22 cellular contexts compared by ENCODE assay signal in genomic region chr20:52118233-52118632, GRCh38.
"Had no signal": no experiment of that assay in that cellular context is flagged by ENCODE, and none has a peak within 500 bp of the region (broad histone marks: within the 10 kb centered on the region; RNA-seq: fewer than 3 reads in every experiment).

No MANE protein-coding gene starts in this region.

- H3K27me3 ChIP-seq: gastrocnemius medialis, heart left ventricle, hepatocyte, left lung, ovary, right lobe of liver, testis, tibial artery had no signal

- H3K27ac Mint-ChIP-seq: natural killer cell; stimulated activated memory B cell treated with anti-CD40 and anti-IgM and Interleukin-4, amounts not matched to agents 10 μg/mL and 1 μg/mL and 100 μg/mL, for 72 hours; type B pancreatic cell had no signal

- DNase-seq: effector memory CD8-positive, alpha-beta T cell; foreskin fibroblast; gastrocnemius medialis; heart left ventricle; kidney; left lung; mesenchymal stem cell; midbrain; natural killer cell; occipital lobe; ovary; right lobe of liver; stimulated activated CD4-positive, alpha-beta T cell treated with anti-CD3 and anti-CD28 coated beads, Interleukin-2, amount 100 ng/mL, for 24 hours; stimulated activated CD4-positive, alpha-beta T cell treated with anti-CD3 and anti-CD28 coated beads, Interleukin-4, amount 100 ng/mL, for 24 hours; stimulated activated naive CD8-positive, alpha-beta T cell treated with anti-CD3 and anti-CD28 coated beads, Interleukin-15, Interleukin-2, amounts not matched to agents 100 U/mL and 50 U/mL, for 24 hours; substantia nigra; testis; tibial artery had no signal

- FAIRE-seq: kidney had no signal

- H3K27ac ChIP-seq: coronary artery, gastrocnemius medialis, heart left ventricle, hepatocyte, left lung, ovary, right lobe of liver, testis, tibial artery had no signal

- ATAC-seq: effector memory CD8-positive, alpha-beta T cell; gastrocnemius medialis; heart left ventricle; left lung; natural killer cell; right lobe of liver; stimulated activated memory B cell treated with anti-CD40 and anti-IgM and Interleukin-4, amounts not matched to agents 10 μg/mL and 1 μg/mL and 100 μg/mL, for 72 hours; stimulated activated naive CD8-positive, alpha-beta T cell treated with anti-CD3 and anti-CD28 coated beads, Interleukin-15, Interleukin-2, amounts not matched to agents 100 U/mL and 50 U/mL, for 24 hours had no signal

- H3K4me1 Mint-ChIP-seq: natural killer cell; stimulated activated memory B cell treated with anti-CD40 and anti-IgM and Interleukin-4, amounts not matched to agents 10 μg/mL and 1 μg/mL and 100 μg/mL, for 72 hours had no signal

- H3K9me3 ChIP-seq: gastrocnemius medialis, left lung, right lobe of liver, testis had no signal

- H3K4me1 ChIP-seq: gastrocnemius medialis, heart left ventricle, left lung, right lobe of liver, testis, tibial artery had no signal

- H3K4me3 ChIP-seq: coronary artery, gastrocnemius medialis, heart left ventricle, hepatocyte, left lung, ovary, right lobe of liver, testis, tibial artery had no signal

- H3K9me3 Mint-ChIP-seq: effector memory CD8-positive, alpha-beta T cell; natural killer cell had no signal

- H3K36me3 Mint-ChIP-seq: natural killer cell, type B pancreatic cell had no signal

- H3K36me3 ChIP-seq: ovary, right lobe of liver had no signal

- H3K4me3 Mint-ChIP-seq: effector memory CD8-positive, alpha-beta T cell; natural killer cell; stimulated activated memory B cell treated with anti-CD40 and anti-IgM and Interleukin-4, amounts not matched to agents 10 μg/mL and 1 μg/mL and 100 μg/mL, for 72 hours; type B pancreatic cell had no signal

- H3K27me3 Mint-ChIP-seq: effector memory CD8-positive, alpha-beta T cell; stimulated activated memory B cell treated with anti-CD40 and anti-IgM and Interleukin-4, amounts not matched to agents 10 μg/mL and 1 μg/mL and 100 μg/mL, for 72 hours; type B pancreatic cell had no signal
